Comparison of ENCODE assay signal across 8 cellular contexts in genomic region chr17:16027708-16028584, GRCh38. TPM values are rescaled to one million over a fixed set of nuclear protein-coding genes. Genes with fewer than 3 reads are reported as not detected.
DNase-seq lines count a peak whose midpoint lies in the region; ATAC-seq, FAIRE-seq and TF ChIP-seq lines count a peak whose summit lies in the region.

No MANE protein-coding gene starts in this region.

- peaks cover 63% of the 10 kb centered on the region for H3K36me3 Mint-ChIP-seq in T-helper 1 cell treated with Interleukin-12 subunit alpha and Interleukin-12 subunit beta and Interleukin-4 antibody, amounts not matched to agents 30 μg/mL and 1 μg/mL, for 36 hours (ENCODE audit: low read depth)

- H3K36me3 ChIP-seq in bronchial epithelial cell (ENCODE audit: control insufficient read depth, insufficient read depth, low read length) (peaks cover 16% of the 10 kb centered on the region), muscle layer of duodenum (ENCODE audit: control insufficient read depth in 1 of 2, insufficient read depth in 2 of 2, low read length in 2 of 2) (peaks cover 62 to 76% of the 10 kb centered on the region in 2 donors)

- H3K27me3 ChIP-seq in bronchial epithelial cell (ENCODE audit: control insufficient read depth, insufficient read depth, low read length) (no peaks in the 10 kb centered on the region), muscle layer of duodenum (ENCODE audit: low read depth, low read length) (no peaks in the 10 kb centered on the region)

- no peaks in the 10 kb centered on the region for H3K27me3 Mint-ChIP-seq in T-helper 1 cell treated with Interleukin-12 subunit alpha and Interleukin-12 subunit beta and Interleukin-4 antibody, amounts not matched to agents 30 μg/mL and 1 μg/mL, for 36 hours (ENCODE audit: low read depth)

- H3K27ac ChIP-seq in muscle layer of duodenum (ENCODE audit: low read length) (peak overlapping the region; percentile 89), temporal lobe (ENCODE audit: low read depth, low read length) (peak overlapping the region; percentile 63)

- no peaks in the 10 kb centered on the region for H3K9me3 ChIP-seq in muscle layer of duodenum (ENCODE audit: control insufficient read depth in 1 of 2, low read length in 2 of 2)

- FAIRE-seq in bronchial epithelial cell (lab: Jason Lieb, UNC) = peak; percentile 32

- peak overlapping the region; percentile 84 for H3K27ac Mint-ChIP-seq in T-helper 1 cell treated with Interleukin-12 subunit alpha and Interleukin-12 subunit beta and Interleukin-4 antibody, amounts not matched to agents 30 μg/mL and 1 μg/mL, for 36 hours

- TF ChIP-seq CTCF in bronchial epithelial cell (IDR thresholded peaks at IDR 0.05; ENCODE audit: insufficient read depth, low read length, severe bottlenecking) = no peak

- peaks cover 24% of the 10 kb centered on the region for H3K4me1 Mint-ChIP-seq in T-helper 1 cell treated with Interleukin-12 subunit alpha and Interleukin-12 subunit beta and Interleukin-4 antibody, amounts not matched to agents 30 μg/mL and 1 μg/mL, for 36 hours (ENCODE audit: low read depth)

- H3K4me1 ChIP-seq in muscle layer of duodenum (ENCODE audit: control insufficient read depth in 1 of 2, insufficient read depth in 2 of 2, low read length in 2 of 2) = peaks cover 4 to 5% of the 10 kb centered on the region in 2 donors

- peak; percentile 74 for ATAC-seq in GM18519 (IDR thresholded peaks at IDR 0.05; ENCODE audit: low FRiP score, unreplicated experiment)
- ATAC-seq in HG02885 (IDR thresholded peaks at IDR 0.05; ENCODE audit: poor library complexity, unreplicated experiment) = peak; percentile 98

- H3K4me3 Mint-ChIP-seq in T-helper 1 cell treated with Interleukin-12 subunit alpha and Interleukin-12 subunit beta and Interleukin-4 antibody, amounts not matched to agents 30 μg/mL and 1 μg/mL, for 36 hours = peak overlapping the region; percentile 31

- DNase-seq in bronchial epithelial cell (ENCODE audit: low read depth) = peak; percentile 96
- no peak for DNase-seq in NCI-H2029 (lab: John Stamatoyannopoulos, UW)
- no peak for DNase-seq in NCI-H748 treated with DMSO at 0.1 percent for 48 hours (lab: John Stamatoyannopoulos, UW)

- no peak overlapping the region for H3K4me3 ChIP-seq in bronchial epithelial cell (ENCODE audit: low read depth, low read length)
- no peak overlapping the region for H3K4me3 ChIP-seq in muscle layer of duodenum (ENCODE audit: low read depth in 1 of 2, low read length in 2 of 2)

- H3K9me3 Mint-ChIP-seq in T-helper 1 cell treated with Interleukin-12 subunit alpha and Interleukin-12 subunit beta and Interleukin-4 antibody, amounts not matched to agents 30 μg/mL and 1 μg/mL, for 36 hours = no peaks in the 10 kb centered on the region

RNA-seq across cellular contexts. Expression of gene TTC19, which starts 28.3 kb away (rescaled TPM):
- total RNA-seq in bronchial epithelial cell = 32.5 and 34.8 TPM in 2 replicates
- 55.1 TPM for total RNA-seq in temporal lobe

RNA-seq across cellular contexts. Expression of gene ZSWIM7, which starts 28.4 kb away (rescaled TPM):
- total RNA-seq in bronchial epithelial cell (24.2 and 41.1 TPM in 2 replicates), temporal lobe (16.7 TPM)
